ENCODE assay signal across 13 cellular contexts in genomic region chr21:34996304-34997081, GRCh38. TPM values are rescaled to one million over a fixed set of nuclear protein-coding genes. Genes with fewer than 3 reads are reported as not detected.
DNase-seq lines count a peak whose midpoint lies in the region; ATAC-seq, FAIRE-seq and TF ChIP-seq lines count a peak whose summit lies in the region.
"Had no signal": no experiment of that assay in that cellular context is flagged by ENCODE, and none has a peak within 500 bp of the region (broad histone marks: within the 10 kb centered on the region; RNA-seq: fewer than 3 reads in every experiment).

No MANE protein-coding gene starts in this region.

- H3K27me3 Mint-ChIP-seq in CD8-positive, alpha-beta memory T cell = no peaks in the 10 kb centered on the region
- H3K27me3 Mint-ChIP-seq in astrocyte (ENCODE audit: low read depth, unreplicated experiment) = no peaks in the 10 kb centered on the region
- H3K27me3 Mint-ChIP-seq in naive B cell = no peaks in the 10 kb centered on the region

- H3K27ac Mint-ChIP-seq in CD8-positive, alpha-beta memory T cell = peak overlapping the region; percentile 44 to 91 (median 78)
- H3K27ac Mint-ChIP-seq in astrocyte (ENCODE audit: unreplicated experiment) = peak overlapping the region; percentile 63
- H3K27ac Mint-ChIP-seq in naive B cell = peak overlapping the region in 5 of 6 donors; percentile 8 to 54 (median 37)

- peak overlapping the region; percentile 17 for H3K4me2 ChIP-seq in astrocyte (ENCODE audit: low read length)

- peak overlapping the region in 4 of 7 donors; percentile 39 to 65 (median 50) for H3K4me3 Mint-ChIP-seq in CD8-positive, alpha-beta memory T cell
- H3K4me3 Mint-ChIP-seq in astrocyte (ENCODE audit: unreplicated experiment) = no peak overlapping the region
- no peak overlapping the region for H3K4me3 Mint-ChIP-seq in naive B cell

- CTCF ChIA-PET in CD8-positive, alpha-beta memory T cell (lab: Charles Lee) = no interaction called here

- POLR2A ChIA-PET in CD8-positive, alpha-beta memory T cell (lab: Charles Lee) = interaction anchor here (1.1 kb wide), 1 partner anchor 10 kb away, joined by 3 read pairs; no protein-coding TSS in a partner anchor

- ATAC-seq in naive B cell (ENCODE audit: low read depth in 2 of 2) = no peak

- peak overlapping the region; percentile 24; the same call in 1 of the 2 replicates for H3K4me3 ChIP-seq in ACC112 (ENCODE audit: low read depth, low read length)
- H3K4me3 ChIP-seq in CD8-positive, alpha-beta memory T cell (ENCODE audit: low read length) = no peak overlapping the region
- H3K4me3 ChIP-seq in astrocyte (ENCODE audit: insufficient read depth, low read depth, low read length) = no peak overlapping the region
- H3K4me3 ChIP-seq: adrenal gland, esophagus muscularis mucosa had no signal

- DNase-seq in CD8-positive, alpha-beta memory T cell = no peak
- DNase-seq in astrocyte (ENCODE audit: low read depth) = peak; percentile 58
- DNase-seq in naive B cell = no peak
- DNase-seq in NCI-H1105 treated with DMSO at 0.1 percent for 48 hours (lab: John Stamatoyannopoulos, UW) = no peak
- DNase-seq in AML-193 (lab: John Stamatoyannopoulos, UW) = no peak
- no peak for DNase-seq in hippocampal formation (lab: John Stamatoyannopoulos, UW)
- no peak for DNase-seq in NCI-H187 treated with DMSO at 0.1 percent for 48 hours (lab: John Stamatoyannopoulos, UW)
- DNase-seq: DMS53; mesendoderm; stimulated activated CD4-positive, alpha-beta T cell treated with anti-CD3 and anti-CD28 coated beads, Interleukin-2, amount 100 ng/mL, for 48 hours had no signal

- H3K4me1 Mint-ChIP-seq in CD8-positive, alpha-beta memory T cell = peaks cover 51 to 72% (median 69%) of the 10 kb centered on the region in 3 donors
- peaks cover 33% of the 10 kb centered on the region for H3K4me1 Mint-ChIP-seq in astrocyte (ENCODE audit: low read depth, unreplicated experiment)
- H3K4me1 Mint-ChIP-seq in naive B cell = peaks cover 46 to 64% (median 52%) of the 10 kb centered on the region in 3 donors

- H3K79me2 ChIP-seq in ACC112 (ENCODE audit: control insufficient read depth, insufficient read depth, low read length, unreplicated experiment) = no peaks in the 10 kb centered on the region
- peaks cover 8% of the 10 kb centered on the region for H3K79me2 ChIP-seq in astrocyte (ENCODE audit: insufficient read depth, low read length)

- H3K27me3 ChIP-seq in ACC112 (ENCODE audit: insufficient read depth, low read length) = no peaks in the 10 kb centered on the region
- H3K27me3 ChIP-seq in CD8-positive, alpha-beta memory T cell (ENCODE audit: insufficient read depth, low read length, poor library complexity, severe bottlenecking) = no peaks in the 10 kb centered on the region
- H3K27me3 ChIP-seq in astrocyte (ENCODE audit: insufficient read depth, low read length) = no peaks in the 10 kb centered on the region
- H3K27me3 ChIP-seq: adrenal gland, esophagus muscularis mucosa had no signal

- H3K36me3 Mint-ChIP-seq in CD8-positive, alpha-beta memory T cell = peaks cover 0 to 29% (median 12%) of the 10 kb centered on the region in 3 donors
- peaks cover 19% of the 10 kb centered on the region for H3K36me3 Mint-ChIP-seq in astrocyte (ENCODE audit: low read depth, unreplicated experiment)
- H3K36me3 Mint-ChIP-seq in naive B cell = peaks cover 0 to 30% of the 10 kb centered on the region in 2 donors

- no peaks in the 10 kb centered on the region for H3K9me3 ChIP-seq in CD8-positive, alpha-beta memory T cell (ENCODE audit: low read length)
- H3K9me3 ChIP-seq in astrocyte (ENCODE audit: insufficient read depth, low read depth, low read length) = no peaks in the 10 kb centered on the region
- H3K9me3 ChIP-seq: adrenal gland, esophagus muscularis mucosa had no signal

- no peak overlapping the region for H3K9ac ChIP-seq in astrocyte (ENCODE audit: low read length)

- H3K4me1 ChIP-seq in ACC112 (ENCODE audit: control insufficient read depth, insufficient read depth, low read length, unreplicated experiment) (peaks cover 33% of the 10 kb centered on the region), astrocyte (ENCODE audit: insufficient read depth, low read length) (peaks cover 8% of the 10 kb centered on the region)
- peaks cover 78% of the 10 kb centered on the region for H3K4me1 ChIP-seq in CD8-positive, alpha-beta memory T cell (ENCODE audit: insufficient read depth, low read length)
- H3K4me1 ChIP-seq: adrenal gland, esophagus muscularis mucosa had no signal

- no peak for TF ChIP-seq CTCF in astrocyte (IDR thresholded peaks at IDR 0.05; ENCODE audit: insufficient read depth, low read depth, low read length)

- H2AFZ ChIP-seq in ACC112 (ENCODE audit: low read length, unreplicated experiment) (peak overlapping the region; percentile 81), astrocyte (ENCODE audit: low read depth, low read length) (no peak overlapping the region)

- FAIRE-seq in astrocyte (lab: Jason Lieb, UNC) = peak; percentile 39

- H3K36me3 ChIP-seq in ACC112 (ENCODE audit: insufficient read depth, low read length) = no peaks in the 10 kb centered on the region
- no peaks in the 10 kb centered on the region for H3K36me3 ChIP-seq in CD8-positive, alpha-beta memory T cell (ENCODE audit: insufficient read depth, low read length)
- no peaks in the 10 kb centered on the region for H3K36me3 ChIP-seq in astrocyte (ENCODE audit: insufficient read depth, low read length)
- H3K36me3 ChIP-seq: adrenal gland, esophagus muscularis mucosa had no signal

- no peaks in the 10 kb centered on the region for H3K9me3 Mint-ChIP-seq in CD8-positive, alpha-beta memory T cell
- H3K9me3 Mint-ChIP-seq in astrocyte (ENCODE audit: unreplicated experiment) = peaks cover 3% of the 10 kb centered on the region
- no peaks in the 10 kb centered on the region for H3K9me3 Mint-ChIP-seq in naive B cell

- H3K27ac ChIP-seq in ACC112 (ENCODE audit: low read depth, low read length) = peak overlapping the region; percentile 82
- H3K27ac ChIP-seq in CD8-positive, alpha-beta memory T cell (ENCODE audit: low read depth, low read length) = peak overlapping the region; percentile 17
- no peak overlapping the region for H3K27ac ChIP-seq in astrocyte (ENCODE audit: low read depth, low read length)
- H3K27ac ChIP-seq: adrenal gland, esophagus muscularis mucosa had no signal

- no peaks in the 10 kb centered on the region for H4K20me1 ChIP-seq in astrocyte (ENCODE audit: insufficient read depth, low read length)

RNA-seq across cellular contexts. Expression of gene RUNX1, which starts 52.6 kb away (rescaled TPM):
- total RNA-seq in CD8-positive, alpha-beta memory T cell = 10 to 100 TPM; 40.3 to 41.5 TPM
- polyA plus RNA-seq in CD8-positive, alpha-beta memory T cell = 22.0 TPM
- 84.6 and 94.1 TPM in 2 replicates for total RNA-seq in astrocyte
- 10 to 100 TPM in 5 of 6 donors, 1 to 10 TPM in 1; 8.8 to 20.7 (median 14.6) TPM for polyA plus RNA-seq in naive B cell (ENCODE audit: low read depth in 6 of 6)

Comparison
In these comparisons a context has a peak if more than half of its experiments do, and no peak if none do; other contexts are left out.
1. H3K4me3 Mint-ChIP-seq: peak in CD8-positive, alpha-beta memory T cell (4 of 7); none in astrocyte (single experiment) and naive B cell (0 of 8).
2. Peak in every context shown above with its lines, with median percentiles within 50 percentile points of each other: H3K27ac Mint-ChIP-seq.